ENCODE assay signal across 14 cellular contexts in genomic region chr17:74114881-74115470, GRCh38.
DNase-seq lines count a peak whose midpoint lies in the region; ATAC-seq and TF ChIP-seq lines count a peak whose summit lies in the region.
"Had no signal": no experiment of that assay in that cellular context is flagged by ENCODE, and none has a peak within 500 bp of the region (broad histone marks: within the 10 kb centered on the region; RNA-seq: fewer than 3 reads in every experiment).

No MANE protein-coding gene starts in this region.

- H4K91ac ChIP-seq in IMR-90 (ENCODE audit: insufficient read depth, low read depth, low read length): no peak overlapping the region

- H2BK5ac ChIP-seq in IMR-90 (ENCODE audit: low read depth, low read length, poor library complexity, severe bottlenecking): no peak overlapping the region

- H3K56ac ChIP-seq in IMR-90 (ENCODE audit: extremely low read depth, insufficient read depth, low read length): no peak overlapping the region

- no peak overlapping the region for H3K4me3 ChIP-seq in IMR-90 (ENCODE audit: insufficient read depth, low read depth, low read length)
- H3K4me3 ChIP-seq: GM23248 had no signal

- intact Hi-C loops in IMR-90 (cut with micrococcal nuclease) (no loop called here), posterior vena cava (cut with DNase I) (no loop called here)

- no peak overlapping the region for H3K4me2 ChIP-seq in IMR-90 (ENCODE audit: low read depth, low read length)

- no peak for DNase-seq in IMR-90
- peak; percentile 16 for DNase-seq in glutamatergic neuron
- DNase-seq in posterior vena cava (ENCODE audit: low spot score): peak; percentile 62
- no peak for DNase-seq in putamen (ENCODE audit: low spot score)
- no peak for DNase-seq in anterior cingulate cortex (lab: John Stamatoyannopoulos, UW)
- DNase-seq: C1 segment of cervical spinal cord; Caco-2; CD4-positive, alpha-beta memory T cell; DND-41; GM23248; H7; HCEC 1CT had no signal

- TF ChIP-seq RAD21 in IMR-90 (IDR thresholded peaks at IDR 0.05; ENCODE audit: low read length): no peak

- 59% methylated on average over 2 of the region's 10 CpGs; no CpG with 5 or more reads in 1 of the 2 experiments for WGBS in IMR-90 (ENCODE audit: extremely low coverage in 2 of 2, insufficient read length in 1 of 2), 2 experiments

- H2BK20ac ChIP-seq in IMR-90 (ENCODE audit: low read depth, low read length): no peak overlapping the region

- ATAC-seq in IMR-90 (ENCODE audit: low read depth): no peak
- ATAC-seq in HG02798 (IDR thresholded peaks at IDR 0.05; ENCODE audit: poor library complexity, unreplicated experiment): no peak
- no peak for ATAC-seq in HG03097 (IDR thresholded peaks at IDR 0.05; ENCODE audit: low FRiP score, unreplicated experiment)

- no peak overlapping the region for H3K23ac ChIP-seq in IMR-90 (ENCODE audit: low read depth, low read length)

- CTCF ChIA-PET in IMR-90 (lab: Yijun Ruan, JAX): no interaction called here

- no peak overlapping the region for H4K5ac ChIP-seq in IMR-90 (ENCODE audit: low read depth, low read length)

- no peaks in the 10 kb centered on the region for H3K4me1 ChIP-seq in IMR-90 (ENCODE audit: control insufficient read depth, insufficient read depth, low read length)
- H3K4me1 ChIP-seq: Caco-2 had no signal

- no peak overlapping the region for H3K4ac ChIP-seq in IMR-90 (ENCODE audit: low read depth, low read length)

- peaks cover 15% of the 10 kb centered on the region for H3K27me3 Mint-ChIP-seq in glutamatergic neuron (ENCODE audit: unreplicated experiment)

- in situ Hi-C loops in IMR-90 (cut with MboI; ENCODE audit: low sequenced_read_pairs): loop anchor here (25.0 kb wide), 1 partner anchor 153 kb away; no protein-coding TSS in a partner anchor

- H2BK120ac ChIP-seq in IMR-90 (ENCODE audit: low read depth, low read length): no peak overlapping the region

- TF ChIP-seq CTCF in IMR-90 (conservative IDR thresholded peaks at IDR 0.05; ENCODE audit: low read depth, low read length) (no peak), glutamatergic neuron (IDR thresholded peaks at IDR 0.05; ENCODE audit: partially characterized antibody, unreplicated experiment) (no peak)

- no peak for TF ChIP-seq POLR2A in IMR-90 (IDR thresholded peaks at IDR 0.05; ENCODE audit: low read depth, low read length)

- H3K9me3 ChIP-seq in IMR-90 (ENCODE audit: control insufficient read depth, insufficient read depth, low read length): peaks cover 38% of the 10 kb centered on the region

- H2BK15ac ChIP-seq in IMR-90 (ENCODE audit: low read depth, low read length): no peak overlapping the region

- no peak overlapping the region for H3K27ac Mint-ChIP-seq in glutamatergic neuron (ENCODE audit: unreplicated experiment)
- H3K27ac Mint-ChIP-seq: CD4-positive, alpha-beta memory T cell had no signal

- H3K27me3 ChIP-seq in IMR-90 (ENCODE audit: control insufficient read depth, insufficient read depth, low read length): no peaks in the 10 kb centered on the region

- H3K36me3 ChIP-seq in IMR-90 (ENCODE audit: control insufficient read depth, insufficient read depth, low read length): no peaks in the 10 kb centered on the region

- H3K4me3 Mint-ChIP-seq in glutamatergic neuron (ENCODE audit: unreplicated experiment): no peak overlapping the region
- H3K4me3 Mint-ChIP-seq: CD4-positive, alpha-beta memory T cell had no signal

- H2AK5ac ChIP-seq in IMR-90 (ENCODE audit: low read depth, low read length): no peak overlapping the region

- no peak overlapping the region for H3K14ac ChIP-seq in IMR-90 (replicated peaks; ENCODE audit: low read depth, low read length)

- H3K9me1 ChIP-seq in IMR-90 (ENCODE audit: insufficient read depth, low read length): no peaks in the 10 kb centered on the region

- POLR2A ChIA-PET in IMR-90 (lab: Charles Lee; ENCODE audit: unreplicated experiment): no interaction called here

- no peaks in the 10 kb centered on the region for H3K36me3 Mint-ChIP-seq in glutamatergic neuron (ENCODE audit: unreplicated experiment)
- H3K36me3 Mint-ChIP-seq: CD4-positive, alpha-beta memory T cell had no signal

- H2AFZ ChIP-seq in IMR-90 (replicated peaks; ENCODE audit: low read length, poor library complexity): no peak overlapping the region
- H2AFZ ChIP-seq: GM23248 had no signal

- H4K20me1 ChIP-seq in IMR-90 (ENCODE audit: insufficient read depth, low read length): no peaks in the 10 kb centered on the region

- H3K9ac ChIP-seq in IMR-90 (ENCODE audit: low read depth, low read length): no peak overlapping the region
- H3K9ac ChIP-seq: GM23248 had no signal

- no peaks in the 10 kb centered on the region for H3K79me1 ChIP-seq in IMR-90 (ENCODE audit: low read depth in 1 of 2, low read length in 2 of 2)

- H3K4me1 Mint-ChIP-seq in glutamatergic neuron (ENCODE audit: low read depth, unreplicated experiment): peaks cover 68% of the 10 kb centered on the region

- H3K18ac ChIP-seq in IMR-90 (ENCODE audit: low read depth, low read length): no peak overlapping the region

- H3K9me3 Mint-ChIP-seq in glutamatergic neuron (ENCODE audit: unreplicated experiment): peaks cover 11% of the 10 kb centered on the region
- H3K9me3 Mint-ChIP-seq: CD4-positive, alpha-beta memory T cell had no signal

- BruUV-seq in IMR-90 (replicated peaks; lab: Mats Ljungman, UMichigan): no TSS peak

- H3K27ac ChIP-seq in IMR-90 (ENCODE audit: insufficient read depth, low read length): no peak overlapping the region
- H3K27ac ChIP-seq: GM23248 had no signal

- H4K8ac ChIP-seq in IMR-90 (ENCODE audit: low read depth in 2 of 2, low read length in 2 of 2): no peak overlapping the region

- dilution Hi-C loops in IMR-90 (cut with HindIII; ENCODE audit: low sequenced_read_pairs, unreplicated experiment): no loop called here

- peak overlapping the region; percentile 24 for H2AK9ac ChIP-seq in IMR-90 (replicated peaks; ENCODE audit: low read depth, low read length, poor library complexity)

TF ChIP-seq in IMR-90, 13 proteins besides CTCF, POLR2A, EP300 and RAD21:
- no peak for TF ChIP-seq NFE2L2 (IDR thresholded peaks at IDR 0.05; ENCODE audit: low read depth, low read length)
- TF ChIP-seq BHLHE40 (IDR thresholded peaks at IDR 0.05; ENCODE audit: low read depth, low read length): no peak
- TF ChIP-seq MXI1 (IDR thresholded peaks at IDR 0.05; ENCODE audit: borderline replicate concordance, low read depth, low read length): no peak
- no peak for TF ChIP-seq MAZ (IDR thresholded peaks at IDR 0.05; ENCODE audit: borderline replicate concordance, low read depth, low read length)
- no peak for TF ChIP-seq ELK1 (IDR thresholded peaks at IDR 0.05; ENCODE audit: borderline replicate concordance, low read depth, low read length)
- TF ChIP-seq CHD1 (IDR thresholded peaks at IDR 0.05; ENCODE audit: low read depth, low read length): no peak
- TF ChIP-seq CEBPB (IDR thresholded peaks at IDR 0.05; ENCODE audit: low read depth, low read length): no peak
- no peak for TF ChIP-seq RCOR1 (IDR thresholded peaks at IDR 0.05; ENCODE audit: insufficient replicate concordance, low read length)
- TF ChIP-seq FOS (IDR thresholded peaks at IDR 0.05; ENCODE audit: low read depth, low read length): no peak
- no peak for TF ChIP-seq SMC3 (IDR thresholded peaks at IDR 0.05; ENCODE audit: low read depth, low read length)
- TF ChIP-seq USF2 (IDR thresholded peaks at IDR 0.05; ENCODE audit: low read depth, low read length): no peak
TF ChIP-seq in IMR-90: peak in this region for 0.

Comparison
In these comparisons a context has a peak if more than half of its experiments do, and no peak if none do; other contexts are left out.
1. DNase-seq: peak in glutamatergic neuron (single experiment) and posterior vena cava (single experiment); none in IMR-90 (single experiment), putamen (single experiment) and anterior cingulate cortex (0 of 58).